Comparison of ENCODE assay signal across 8 cellular contexts in the genomic region with DNA sequence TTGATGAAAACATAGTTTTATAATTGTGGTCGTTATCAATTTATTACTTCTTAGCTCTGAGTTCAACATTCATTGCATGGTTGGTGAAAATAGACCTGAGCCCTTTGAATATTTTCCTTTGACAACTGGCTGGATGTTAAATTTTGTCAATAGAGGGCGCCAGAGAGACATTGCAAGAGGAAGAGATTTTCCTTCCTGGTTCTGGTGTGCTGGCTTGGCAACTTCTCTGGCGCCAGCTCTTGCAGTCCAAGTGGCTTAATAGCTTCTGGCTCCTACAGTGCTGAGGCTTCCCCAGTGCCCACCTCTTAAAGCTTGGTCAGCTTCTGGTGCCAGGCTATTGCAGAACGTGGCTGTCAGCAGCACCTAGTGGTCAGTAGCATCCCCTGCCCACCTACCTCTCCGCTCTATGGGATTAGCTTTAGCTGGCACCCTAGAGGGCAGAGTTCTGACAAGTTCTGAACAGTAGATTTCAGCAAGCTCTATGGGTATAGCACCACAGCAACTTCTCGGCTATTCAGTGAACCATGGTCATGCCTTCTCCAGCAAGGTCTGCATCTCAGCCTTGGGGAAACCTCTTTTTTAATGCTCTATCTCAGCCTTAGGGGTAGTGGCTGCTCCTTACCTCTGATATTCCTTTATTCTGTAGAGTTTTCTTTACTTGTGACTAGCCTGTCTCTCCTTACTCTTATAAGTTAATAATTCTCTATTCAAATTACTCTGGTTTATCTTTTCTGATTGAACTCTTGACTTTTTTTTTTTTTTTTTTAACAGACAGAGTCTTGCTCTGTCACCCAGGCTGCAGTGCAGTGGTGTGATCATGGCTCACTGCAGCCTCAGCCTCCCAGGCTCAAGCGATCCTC. TPM values are rescaled to one million over a fixed set of nuclear protein-coding genes. Genes with fewer than 3 reads are reported as not detected.
DNase-seq lines count a peak whose midpoint lies in the region; ATAC-seq and FAIRE-seq lines count a peak whose summit lies in the region.

No MANE protein-coding gene starts in this region.

- H2BK120ac ChIP-seq in mesenchymal stem cell (ENCODE audit: low read depth, low read length), result no peak overlapping the region

- peak overlapping the region; percentile 27 to 80 for H3K27ac Mint-ChIP-seq in effector memory CD8-positive, alpha-beta T cell

- no peak overlapping the region for H3K4me3 ChIP-seq in mesenchymal stem cell (ENCODE audit: insufficient read depth in 1 of 2, low read depth in 1 of 2, low read length in 2 of 2)

- peaks cover 6 to 13% of the 10 kb centered on the region in 2 donors for H3K4me1 Mint-ChIP-seq in effector memory CD8-positive, alpha-beta T cell (ENCODE audit: low read depth in 2 of 2)

- no peaks in the 10 kb centered on the region for H3K9me3 Mint-ChIP-seq in effector memory CD8-positive, alpha-beta T cell

- H3K23ac ChIP-seq in mesenchymal stem cell (ENCODE audit: low read length in 2 of 2), result no peak overlapping the region

- H3K27ac ChIP-seq in mesenchymal stem cell (ENCODE audit: low read length, poor library complexity, severe bottlenecking), result no peak overlapping the region

- H3K4me1 ChIP-seq in mesenchymal stem cell (ENCODE audit: control insufficient read depth, insufficient read depth, low read depth, low read length), result peaks cover 3% of the 10 kb centered on the region

- no peak overlapping the region for H4K8ac ChIP-seq in mesenchymal stem cell (ENCODE audit: low read length)

- peak; percentile 33 for FAIRE-seq in HTR-8/SVneo (lab: Jason Lieb, UNC)

- no peaks in the 10 kb centered on the region for H3K27me3 Mint-ChIP-seq in effector memory CD8-positive, alpha-beta T cell

- no peaks in the 10 kb centered on the region for H3K27me3 ChIP-seq in mesenchymal stem cell (ENCODE audit: control insufficient read depth in 1 of 2, insufficient read depth in 1 of 2, low read length in 2 of 2)

- peak overlapping the region; percentile 49 for H3K4me2 ChIP-seq in mesenchymal stem cell (ENCODE audit: low read length, poor library complexity, severe bottlenecking)

- H3K9me3 ChIP-seq in mesenchymal stem cell (ENCODE audit: control insufficient read depth, low read length), result no peaks in the 10 kb centered on the region

- H3K79me1 ChIP-seq in mesenchymal stem cell (replicated peaks; ENCODE audit: low read length, poor library complexity, severe bottlenecking), result peaks cover 6% of the 10 kb centered on the region

- peak overlapping the region; percentile 56 to 57 for H3K4me3 Mint-ChIP-seq in effector memory CD8-positive, alpha-beta T cell

- DNase-seq in activated gamma-delta T cell treated with Interleukin-2 at 50 U/mL for 16 hours (peak; percentile 60), activated gamma-delta T cell (lab: John Stamatoyannopoulos, UW) (no peak), HTR-8/SVneo (ENCODE audit: insufficient read length, low spot score) (peak; percentile 73), NOMO-1 (lab: John Stamatoyannopoulos, UW; ENCODE audit: unreplicated experiment in 2 of 2) (peak; percentile 71 to 81), mesenchymal stem cell (peak; percentile 84)
- peak; percentile 78 for DNase-seq in activated CD8-positive, alpha-beta memory T cell treated with anti-CD3 and anti-CD28 coated beads for 24 hours
- peak; percentile 60 to 66 (median 66) for DNase-seq in effector memory CD8-positive, alpha-beta T cell
- DNase-seq in stimulated activated CD8-positive, alpha-beta memory T cell treated with anti-CD3 and anti-CD28 coated beads, Interleukin-12 subunit alpha, Interleukin-12 subunit beta, amount 100 ng/mL, for 4 hours (ENCODE audit: low read depth), result peak; percentile 2

- H2BK5ac ChIP-seq in mesenchymal stem cell (ENCODE audit: low read depth, low read length, poor library complexity, severe bottlenecking), result no peak overlapping the region

- H3K36me3 Mint-ChIP-seq in effector memory CD8-positive, alpha-beta T cell (ENCODE audit: insufficient read depth), result no peaks in the 10 kb centered on the region

- H2AFZ ChIP-seq in mesenchymal stem cell (ENCODE audit: low read depth, low read length), result no peak overlapping the region

- WGBS in mesenchymal stem cell, result 53% methylated on average over 6 of the region's 7 CpGs

- no peaks in the 10 kb centered on the region for H3K36me3 ChIP-seq in mesenchymal stem cell (ENCODE audit: control insufficient read depth in 1 of 2, insufficient read depth in 2 of 2, low read depth in 1 of 2, low read length in 2 of 2)

- H2BK12ac ChIP-seq in mesenchymal stem cell (ENCODE audit: low read length in 2 of 2), result peak overlapping the region in 1 of 2 experiments; percentile 54

- ATAC-seq in effector memory CD8-positive, alpha-beta T cell (replicated peaks), result peak; percentile 78

- peak overlapping the region; percentile 3 for H3K9ac ChIP-seq in mesenchymal stem cell (ENCODE audit: low read length)

- H3K14ac ChIP-seq in mesenchymal stem cell (ENCODE audit: low read length in 2 of 2), result no peak overlapping the region

- no peak overlapping the region for H2BK15ac ChIP-seq in mesenchymal stem cell (ENCODE audit: low read depth, poor library complexity, severe bottlenecking)

- no peak overlapping the region for H4K91ac ChIP-seq in mesenchymal stem cell (ENCODE audit: low read length)

- peak overlapping the region in 1 of 2 experiments; percentile 37 for H3K18ac ChIP-seq in mesenchymal stem cell (ENCODE audit: low read depth in 1 of 2, low read length in 2 of 2)

- no peak overlapping the region for H3K4ac ChIP-seq in mesenchymal stem cell (ENCODE audit: low read depth in 1 of 2, low read length in 2 of 2)

- H2AK5ac ChIP-seq in mesenchymal stem cell (ENCODE audit: low read length, severe bottlenecking), result no peak overlapping the region

RNA-seq across cellular contexts. Expression of a gene that starts 59.4 kb away (rescaled TPM):
- 9.7 TPM for polyA plus RNA-seq in mesenchymal stem cell (2013, experiment 1 of 2)
- polyA plus RNA-seq in mesenchymal stem cell (2013, experiment 2 of 2), result 11.0 TPM
